Comparison of ENCODE assay signal across 8 cellular contexts in genomic region chr19:47227347-47228167, GRCh38. TPM values are rescaled to one million over a fixed set of nuclear protein-coding genes. Genes with fewer than 3 reads are reported as not detected.
A peak's percentile ranks its signal among the peaks of the same experiment; 100 is the strongest.
DNase-seq lines count a peak whose midpoint lies in the region; ATAC-seq, FAIRE-seq and TF ChIP-seq lines count a peak whose summit lies in the region.

No MANE protein-coding gene starts in this region.

- H3K4me2 ChIP-seq in endothelial cell of umbilical vein (ENCODE audit: insufficient read depth, low read length): peak overlapping the region; percentile 63

- H4K20me1 ChIP-seq in endothelial cell of umbilical vein (replicated peaks; ENCODE audit: control insufficient read depth, extremely low read depth, insufficient read depth, low read length): no peaks in the 10 kb centered on the region

- no TSS peak for BruUV-seq in A673 (replicated peaks; lab: Mats Ljungman, UMichigan)
- BruUV-seq in endothelial cell of umbilical vein (replicated peaks; lab: Mats Ljungman, UMichigan): no TSS peak

- dilution Hi-C loops in endothelial cell of umbilical vein (cut with MboI; ENCODE audit: extremely low pct_ligation_motif_present, low sequenced_read_pairs): no loop called here

- peak overlapping the region; percentile 80 for H3K27ac Mint-ChIP-seq in activated B cell treated with CpG ODN at 0.5 μM for 24 hours

- H3K4me1 ChIP-seq in A673 (ENCODE audit: insufficient read depth, low read length, poor library complexity, severe bottlenecking): peaks cover 27% of the 10 kb centered on the region
- H3K4me1 ChIP-seq in endothelial cell of umbilical vein (ENCODE audit: control insufficient read depth, extremely low read depth, insufficient read depth, low read length): peaks cover 33% of the 10 kb centered on the region
- peaks cover 10 to 61% (median 54%) of the 10 kb centered on the region in 5 donors for H3K4me1 ChIP-seq in subcutaneous abdominal adipose tissue (ENCODE audit: control insufficient read depth in 5 of 5, insufficient read depth in 5 of 5, low read length in 5 of 5)

- H3K27ac ChIP-seq in A673 (ENCODE audit: low read depth, low read length, poor library complexity, severe bottlenecking) (peak overlapping the region; percentile 95), endothelial cell of umbilical vein (ENCODE audit: insufficient read depth, low read depth, low read length) (peak overlapping the region; percentile 61), subcutaneous abdominal adipose tissue (ENCODE audit: low read depth, low read length) (peak overlapping the region; percentile 96)

- H3K9me3 ChIP-seq in A673 (ENCODE audit: low read depth, low read length, poor library complexity, severe bottlenecking) (no peaks in the 10 kb centered on the region), endothelial cell of umbilical vein (replicated peaks; ENCODE audit: control insufficient read depth, insufficient read depth, low read length) (no peaks in the 10 kb centered on the region), subcutaneous abdominal adipose tissue (ENCODE audit: control insufficient read depth in 5 of 5, low read length in 5 of 5) (no peaks in the 10 kb centered on the region)

- no peak for TF ChIP-seq CTCF in A673 (conservative IDR thresholded peaks at IDR 0.05; ENCODE audit: low read depth, low read length)
- TF ChIP-seq CTCF in GM10266 (IDR thresholded peaks at IDR 0.05; ENCODE audit: control insufficient read depth, insufficient read depth, low read depth, missing control alignments): no peak
- no peak for TF ChIP-seq CTCF in activated B cell treated with CpG ODN at 0.5 μM for 24 hours (IDR thresholded peaks at IDR 0.05)
- TF ChIP-seq CTCF in endothelial cell of umbilical vein (IDR thresholded peaks at IDR 0.05; ENCODE audit: extremely low read depth in 1 of 2, insufficient read depth in 1 of 2, low read depth in 1 of 2, low read length in 2 of 2): no peak

- no peaks in the 10 kb centered on the region for H3K27me3 ChIP-seq in A673 (replicated peaks; ENCODE audit: insufficient read depth, low read depth, low read length, poor library complexity)
- no peaks in the 10 kb centered on the region for H3K27me3 ChIP-seq in endothelial cell of umbilical vein (ENCODE audit: control insufficient read depth in 2 of 2, insufficient read depth in 2 of 2, low read length in 2 of 2)
- no peaks in the 10 kb centered on the region for H3K27me3 ChIP-seq in subcutaneous abdominal adipose tissue (ENCODE audit: control insufficient read depth in 5 of 5, insufficient read depth in 4 of 5, low read length in 5 of 5)

- FAIRE-seq in endothelial cell of umbilical vein (lab: Jason Lieb, UNC): peak; percentile 18

- peaks cover 9% of the 10 kb centered on the region for H3K79me2 ChIP-seq in endothelial cell of umbilical vein (ENCODE audit: control insufficient read depth, insufficient read depth, low read length)

- H3K4me3 Mint-ChIP-seq in activated B cell treated with CpG ODN at 0.5 μM for 24 hours: peak overlapping the region; percentile 81

- DNase-seq in A673 (ENCODE audit: low spot score) (peak; percentile 75), GM10266 (ENCODE audit: extremely low spot score) (peak; percentile 90), NCI-H146 (lab: John Stamatoyannopoulos, UW) (peak; percentile 89), activated B cell treated with CpG ODN at 0.5 μM for 24 hours (peak; percentile 51), endothelial cell of umbilical vein (ENCODE audit: low read depth, low spot score) (peak; percentile 89), mesenteric fat pad (ENCODE audit: low spot score) (peak; percentile 96)

- H3K4me3 ChIP-seq in A673 (ENCODE audit: low read depth, low read length, poor library complexity, severe bottlenecking) (peak overlapping the region; percentile 38), endothelial cell of umbilical vein (replicated peaks in 1 of 3; ENCODE audit: insufficient read depth in 1 of 3, low read depth in 1 of 3, low read length in 3 of 3) (peak overlapping the region in 2 of 3 experiments; percentile 33 to 93), subcutaneous abdominal adipose tissue (ENCODE audit: low read depth in 1 of 5, low read length in 5 of 5) (peak overlapping the region; percentile 61 to 84 (median 71))

- TF ChIP-seq POLR2A in endothelial cell of umbilical vein (IDR thresholded peaks at IDR 0.05; ENCODE audit: low read depth, low read length): peak; percentile 4

- no peaks in the 10 kb centered on the region for H3K9me1 ChIP-seq in endothelial cell of umbilical vein (replicated peaks; ENCODE audit: control insufficient read depth, extremely low read depth, insufficient read depth, low read length)

- H3K9ac ChIP-seq in endothelial cell of umbilical vein (replicated peaks; ENCODE audit: extremely low read depth, insufficient read depth, low read length): peak overlapping the region; percentile 67
- H3K9ac ChIP-seq in subcutaneous abdominal adipose tissue (ENCODE audit: low read length in 5 of 5): peak overlapping the region in 4 of 5 donors; percentile 83 to 93 (median 86)

- H2AFZ ChIP-seq in endothelial cell of umbilical vein (ENCODE audit: low read depth, low read length): no peak overlapping the region

- no peaks in the 10 kb centered on the region for H3K36me3 Mint-ChIP-seq in activated B cell treated with CpG ODN at 0.5 μM for 24 hours (ENCODE audit: low read depth)

- intact Hi-C loops in A673 (cut with micrococcal nuclease; ENCODE audit: unreplicated experiment): no loop called here
- intact Hi-C loops in activated B cell treated with CpG ODN at 0.5 μM for 24 hours (cut with micrococcal nuclease): loop anchor here (2.0 to 10.0 kb wide), 2 partner anchors 367 to 443 kb away; partner anchors contain the start of genes ARHGAP35 and SLC1A5
- intact Hi-C loops in endothelial cell of umbilical vein (cut with micrococcal nuclease): loop anchor here (1.0 to 2.0 kb wide), 2 partner anchors 47 to 51 kb away; partner anchors contain the start of gene INAFM1

- H3K36me3 ChIP-seq in A673 (ENCODE audit: insufficient read depth, low read length, poor library complexity, severe bottlenecking): no peaks in the 10 kb centered on the region
- peaks cover 0 to 3% of the 10 kb centered on the region in 2 experiments for H3K36me3 ChIP-seq in endothelial cell of umbilical vein (ENCODE audit: control insufficient read depth in 2 of 2, extremely low read depth in 1 of 2, insufficient read depth in 2 of 2, low read length in 2 of 2)
- peaks cover 0 to 4% (median 0%) of the 10 kb centered on the region in 5 donors for H3K36me3 ChIP-seq in subcutaneous abdominal adipose tissue (ENCODE audit: control insufficient read depth in 5 of 5, insufficient read depth in 5 of 5, low read length in 5 of 5)

- CTCF ChIA-PET in A673 (lab: Charles Lee): no interaction called here
- CTCF ChIA-PET in activated B cell treated with CpG ODN at 0.5 μM for 24 hours (lab: Charles Lee): interaction anchor here (0.7 to 4.9 kb wide), 3 partner anchors 16 to 404 kb away, joined by 3 to 51 read pairs (median 45); no protein-coding TSS in a partner anchor
- CTCF ChIA-PET in endothelial cell of umbilical vein (lab: Charles Lee): interaction anchor here (1.0 to 5.3 kb wide), 6 partner anchors 12 to 29 kb away, joined by 3 to 74 read pairs (median 18); partner anchors contain the start of gene CCDC9

- H3K27me3 Mint-ChIP-seq in activated B cell treated with CpG ODN at 0.5 μM for 24 hours: no peaks in the 10 kb centered on the region

- POLR2A ChIA-PET in A673 (lab: Charles Lee; ENCODE audit: low non-redundant PET): interaction anchor here (0.5 kb wide), 1 partner anchor 193 kb away, joined by 3 read pairs; no protein-coding TSS in a partner anchor
- POLR2A ChIA-PET in activated B cell treated with CpG ODN at 0.5 μM for 24 hours (lab: Charles Lee): interaction anchor here (0.6 to 7.3 kb wide), 17 partner anchors 11 to 608 kb away, joined by 3 to 152 read pairs (median 11); partner anchors contain the start of genes CCDC9, INAFM1, KPTN and SAE1
- POLR2A ChIA-PET in endothelial cell of umbilical vein (lab: Charles Lee): interaction anchor here (1.6 to 2.2 kb wide), 2 partner anchors 16 to 29 kb away, joined by 7 to 31 read pairs; partner anchors contain the start of gene CCDC9

- peaks cover 29% of the 10 kb centered on the region for H3K4me1 Mint-ChIP-seq in activated B cell treated with CpG ODN at 0.5 μM for 24 hours

- H3K9me3 Mint-ChIP-seq in activated B cell treated with CpG ODN at 0.5 μM for 24 hours: no peaks in the 10 kb centered on the region

- ATAC-seq in activated B cell treated with CpG ODN at 0.5 μM for 24 hours (ENCODE audit: low read depth): peak; percentile 3
- no peak for ATAC-seq in HG02610 (IDR thresholded peaks at IDR 0.05; ENCODE audit: unreplicated experiment)

RNA-seq across cellular contexts. Expression of gene BBC3, which starts 3.4 kb away (rescaled TPM):
- total RNA-seq in A673 (2021): 2.7 and 3.7 TPM in 2 replicates
- 7.0 and 11.5 TPM in 2 replicates for total RNA-seq in activated B cell treated with CpG ODN at 0.5 μM for 24 hours
- total RNA-seq in endothelial cell of umbilical vein: 27.6 and 35.7 TPM in 2 replicates
- 11.3 and 15.8 TPM in 2 replicates for polyA plus RNA-seq in endothelial cell of umbilical vein
- 5.6 and 9.7 TPM in 2 replicates for polyA plus RNA-seq in endothelial cell of umbilical vein (2011; cell fraction: cytosol; rRNA removed)
- polyA plus RNA-seq in endothelial cell of umbilical vein (2011; cell fraction: nucleus; rRNA removed): 16.7 and 16.8 TPM in 2 replicates
- 9.7 and 16.2 TPM in 2 replicates for polyA plus RNA-seq in endothelial cell of umbilical vein (2012)
- polyA minus RNA-seq in endothelial cell of umbilical vein: 4.9 and 8.2 TPM in 2 replicates
- 5.2 TPM for polyA minus RNA-seq in endothelial cell of umbilical vein (2011; cell fraction: cytosol; rRNA and poly(A)+ RNA removed)
- polyA minus RNA-seq in endothelial cell of umbilical vein (2011; cell fraction: nucleus; rRNA and poly(A)+ RNA removed): 5.9 and 8.8 TPM in 2 replicates
- total RNA-seq in mesenteric fat pad: 3.6 TPM

RNA-seq across cellular contexts. Expression of gene CCDC9, which starts 28.8 kb away (rescaled TPM):
- total RNA-seq in A673 (2021): 36.4 and 39.7 TPM in 2 replicates
- 43.7 and 47.1 TPM in 2 replicates for total RNA-seq in activated B cell treated with CpG ODN at 0.5 μM for 24 hours
- total RNA-seq in endothelial cell of umbilical vein: 26.9 and 29.0 TPM in 2 replicates
- 4.6 and 6.0 TPM in 2 replicates for polyA plus RNA-seq in endothelial cell of umbilical vein
- 4.2 and 5.1 TPM in 2 replicates for polyA plus RNA-seq in endothelial cell of umbilical vein (2011; cell fraction: cytosol; rRNA removed)
- 21.1 and 30.7 TPM in 2 replicates for polyA plus RNA-seq in endothelial cell of umbilical vein (2011; cell fraction: nucleus; rRNA removed)
- 14.2 and 25.1 TPM in 2 replicates for polyA plus RNA-seq in endothelial cell of umbilical vein (2012)
- 4.0 and 7.1 TPM in 2 replicates for polyA minus RNA-seq in endothelial cell of umbilical vein
- 4.5 TPM for polyA minus RNA-seq in endothelial cell of umbilical vein (2011; cell fraction: cytosol; rRNA and poly(A)+ RNA removed)
- 11.6 and 17.7 TPM in 2 replicates for polyA minus RNA-seq in endothelial cell of umbilical vein (2011; cell fraction: nucleus; rRNA and poly(A)+ RNA removed)
- total RNA-seq in mesenteric fat pad: 27.3 TPM

RNA-seq across cellular contexts. Expression of gene INAFM1, which starts 47.1 kb away (rescaled TPM):
- total RNA-seq in A673 (2021) (13.8 and 15.9 TPM in 2 replicates), activated B cell treated with CpG ODN at 0.5 μM for 24 hours (9.8 and 11.8 TPM in 2 replicates), endothelial cell of umbilical vein (8.3 and 9.4 TPM in 2 replicates), mesenteric fat pad (34.4 TPM)
- polyA plus RNA-seq in endothelial cell of umbilical vein: 2.8 and 3.0 TPM in 2 replicates
- 0.84 and 1.7 TPM in 2 replicates for polyA plus RNA-seq in endothelial cell of umbilical vein (2011; cell fraction: cytosol; rRNA removed)
- 3.1 and 5.0 TPM in 2 replicates for polyA plus RNA-seq in endothelial cell of umbilical vein (2011; cell fraction: nucleus; rRNA removed)
- 3.0 and 6.4 TPM in 2 replicates for polyA plus RNA-seq in endothelial cell of umbilical vein (2012)
- 0.55 and 1.1 TPM in 2 replicates for polyA minus RNA-seq in endothelial cell of umbilical vein
- not detected for polyA minus RNA-seq in endothelial cell of umbilical vein (2011; cell fraction: cytosol; rRNA and poly(A)+ RNA removed)
- polyA minus RNA-seq in endothelial cell of umbilical vein (2011; cell fraction: nucleus; rRNA and poly(A)+ RNA removed): 1.1 and 2.5 TPM in 2 replicates
